8 cellular contexts compared by ENCODE assay signal in the genomic region with DNA sequence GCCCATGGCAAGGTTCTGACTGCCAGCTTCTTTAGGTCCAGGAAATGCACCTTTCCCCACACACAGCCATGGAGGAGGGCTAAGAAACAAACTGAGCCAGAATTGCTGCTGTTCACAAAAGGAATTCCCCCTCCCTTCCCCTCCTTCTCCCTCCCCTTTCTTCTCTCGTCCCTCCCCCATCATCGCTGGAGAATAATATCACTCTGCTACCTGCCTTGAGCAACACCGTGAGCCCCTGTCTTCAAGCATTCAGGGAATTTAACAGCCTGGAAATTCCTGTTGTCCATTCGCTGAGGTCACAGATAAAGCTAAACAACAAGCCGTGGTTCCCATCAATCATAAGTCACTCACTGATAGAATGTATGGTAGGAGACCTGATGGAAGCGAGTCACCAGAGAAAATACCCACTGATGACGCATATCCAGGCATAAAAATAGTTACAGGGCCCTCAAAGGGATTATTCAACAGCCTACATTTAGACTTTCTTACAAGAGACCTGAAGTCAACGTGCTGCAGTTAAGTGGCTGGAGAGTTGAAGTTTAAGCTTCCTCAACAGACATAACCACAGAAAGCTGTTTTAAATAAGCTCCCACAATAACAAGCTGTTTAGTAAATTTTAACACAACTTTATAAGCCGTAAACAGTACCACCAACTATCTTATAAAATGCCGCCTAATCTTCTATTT. TPM values are rescaled to one million over a fixed set of nuclear protein-coding genes. Genes with fewer than 3 reads are reported as not detected.
DNase-seq lines count a peak whose midpoint lies in the region; ATAC-seq and TF ChIP-seq lines count a peak whose summit lies in the region.

No MANE protein-coding gene starts in this region.

- no peaks in the 10 kb centered on the region for H3K27me3 Mint-ChIP-seq in activated T-cell treated with anti-CD3 and anti-CD28 coated beads, Interleukin-2, amount 50 U/mL, for 72 hours (ENCODE audit: low read depth)

- H3K4me1 ChIP-seq in neuron (ENCODE audit: insufficient read depth, low read length), result peaks cover 35% of the 10 kb centered on the region

- H3K4me3 ChIP-seq in fibroblast of the aortic adventitia (ENCODE audit: low read depth, low read length) (peak overlapping the region; percentile 59), neuron (ENCODE audit: low read length) (peak overlapping the region; percentile 39)

- ATAC-seq in HG02852 (IDR thresholded peaks at IDR 0.05; ENCODE audit: unreplicated experiment), result peak; percentile 60
- ATAC-seq in activated T-cell treated with anti-CD3 and anti-CD28 coated beads, Interleukin-2, amount 50 U/mL, for 72 hours (replicated peaks in 1 of 2), result peak; percentile 88

- peak; percentile 28 for DNase-seq in stimulated activated CD4-positive, alpha-beta T cell treated with anti-CD3 and anti-CD28 coated beads, Interleukin-15, amount 100 ng/mL, for 24 hours
- no peak for DNase-seq in stimulated activated CD4-positive, alpha-beta T cell treated with anti-CD3 and anti-CD28 coated beads, Interleukin-12 subunit alpha, Interleukin-12 subunit beta, amount 100 ng/mL, for 4 hours
- DNase-seq in NCI-H446 treated with DMSO at 0.1 percent for 48 hours (lab: John Stamatoyannopoulos, UW) (peak; percentile 45), fibroblast of the aortic adventitia (ENCODE audit: low read depth) (peak; percentile 97), middle frontal gyrus (ENCODE audit: extremely low spot score, low spot score) (no peak)
- DNase-seq in activated T-cell treated with anti-CD3 and anti-CD28 coated beads, Interleukin-2, amount 50 U/mL, for 72 hours, result peak; percentile 36 to 45

- H3K36me3 Mint-ChIP-seq in activated T-cell treated with anti-CD3 and anti-CD28 coated beads, Interleukin-2, amount 50 U/mL, for 72 hours (ENCODE audit: insufficient read depth in 2 of 2), result peaks cover 3 to 5% of the 10 kb centered on the region in 2 donors

- peak overlapping the region; percentile 70 for H2AFZ ChIP-seq in neuron (ENCODE audit: low read depth, low read length)

- no peaks in the 10 kb centered on the region for H3K27me3 ChIP-seq in neuron (ENCODE audit: insufficient read depth, low read length)

- peak overlapping the region; percentile 93 to 94 for H3K4me3 Mint-ChIP-seq in activated T-cell treated with anti-CD3 and anti-CD28 coated beads, Interleukin-2, amount 50 U/mL, for 72 hours

- H3K9me3 Mint-ChIP-seq in activated T-cell treated with anti-CD3 and anti-CD28 coated beads, Interleukin-2, amount 50 U/mL, for 72 hours, result no peaks in the 10 kb centered on the region

- H3K4me1 Mint-ChIP-seq in activated T-cell treated with anti-CD3 and anti-CD28 coated beads, Interleukin-2, amount 50 U/mL, for 72 hours (ENCODE audit: low read depth), result peaks cover 96% of the 10 kb centered on the region

- H3K27ac Mint-ChIP-seq in activated T-cell treated with anti-CD3 and anti-CD28 coated beads, Interleukin-2, amount 50 U/mL, for 72 hours, result peak overlapping the region; percentile 99

- H3K36me3 ChIP-seq in neuron (ENCODE audit: insufficient read depth, low read length), result no peaks in the 10 kb centered on the region

- no peaks in the 10 kb centered on the region for H3K9me3 ChIP-seq in neuron (ENCODE audit: low read length)

- TF ChIP-seq CTCF in fibroblast of the aortic adventitia (IDR thresholded peaks at IDR 0.05; ENCODE audit: insufficient read depth, low read length), result no peak

RNA-seq across cellular contexts. Expression of gene HIVEP2, which starts 59.7 kb away (rescaled TPM):
- total RNA-seq in activated T-cell treated with anti-CD3 and anti-CD28 coated beads, Interleukin-2, amount 50 U/mL, for 72 hours, result 10 to 100 TPM; 25.8 to 30.8 TPM
- 11.5 and 23.1 TPM in 2 replicates for total RNA-seq in fibroblast of the aortic adventitia (ENCODE audit: low replicate concordance)

Comparison
In these comparisons a context has a peak if more than half of its experiments do, and no peak if none do; other contexts are left out.
1. DNase-seq: peak in stimulated activated CD4-positive, alpha-beta T cell treated with anti-CD3 and anti-CD28 coated beads, Interleukin-15, amount 100 ng/mL, for 24 hours (single experiment), NCI-H446 treated with DMSO at 0.1 percent for 48 hours (single experiment), activated T-cell treated with anti-CD3 and anti-CD28 coated beads, Interleukin-2, amount 50 U/mL, for 72 hours (2 of 2) and fibroblast of the aortic adventitia (single experiment); none in stimulated activated CD4-positive, alpha-beta T cell treated with anti-CD3 and anti-CD28 coated beads, Interleukin-12 subunit alpha, Interleukin-12 subunit beta, amount 100 ng/mL, for 4 hours (single experiment) and middle frontal gyrus (single experiment).